24 cellular contexts compared by ENCODE assay signal in the genomic region with DNA sequence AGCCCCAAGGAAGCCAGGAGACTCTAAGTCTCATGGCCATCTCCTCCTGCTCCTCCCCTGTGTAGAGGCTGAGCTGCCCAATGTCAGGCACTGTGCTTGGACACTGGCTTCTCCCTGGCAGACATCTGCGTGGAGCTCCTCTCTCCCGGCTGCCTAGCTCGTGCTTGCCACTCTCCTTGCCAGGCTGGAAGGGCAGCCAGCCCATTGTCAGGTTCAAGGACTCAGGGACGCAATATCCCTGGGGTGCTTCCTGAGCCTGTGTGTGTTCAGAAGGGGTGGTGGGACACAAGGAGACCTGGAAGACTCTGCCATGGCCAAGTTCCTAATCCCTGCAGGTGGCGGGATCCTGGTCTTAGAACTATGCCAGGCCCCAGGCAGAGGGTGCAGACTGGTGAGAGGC.
"Had no signal": no experiment of that assay in that cellular context is flagged by ENCODE, and none has a peak within 500 bp of the region (broad histone marks: within the 10 kb centered on the region; RNA-seq: fewer than 3 reads in every experiment).

No MANE protein-coding gene starts in this region.

- H3K27me3 ChIP-seq: heart right ventricle, neutrophil, ovary, stomach, testis, thyroid gland, upper lobe of left lung, vagina had no signal

- H2AFZ ChIP-seq: hepatocyte, neural progenitor cell had no signal

- H3K27ac ChIP-seq: heart right ventricle, hepatocyte, lower lobe of right lung, neural progenitor cell, neutrophil, ovary, skin epidermis, stomach, testis, thyroid gland, transverse colon, upper lobe of left lung, vagina had no signal

- H3K79me2 ChIP-seq: hepatocyte had no signal

- H3K4me2 ChIP-seq: hepatocyte, neural progenitor cell had no signal

- H3K4me3 ChIP-seq: heart right ventricle, hepatocyte, lower lobe of right lung, neural progenitor cell, ovary, skin epidermis, stomach, testis, thyroid gland, transverse colon, upper lobe of left lung, vagina had no signal

- H3K9ac ChIP-seq: neural progenitor cell had no signal

- DNase-seq: heart right ventricle; islet precursor cell; lower lobe of right lung; mammary epithelial cell; mesenchymal stem cell; naive thymus-derived CD8-positive, alpha-beta T cell; ovary; retina; stimulated activated CD4-positive, alpha-beta T cell treated with anti-CD3 and anti-CD28 coated beads, Interleukin-12 subunit alpha, Interleukin-12 subunit beta, amount 100 ng/mL, for 4 hours; stimulated activated CD4-positive, alpha-beta T cell treated with anti-CD3 and anti-CD28 coated beads, Interleukin-15, amount 100 ng/mL, for 24 hours; stimulated activated CD4-positive, alpha-beta T cell treated with anti-CD3 and anti-CD28 coated beads, Interleukin-2, amount 100 ng/mL, for 24 hours; stimulated activated CD4-positive, alpha-beta T cell treated with anti-CD3 and anti-CD28 coated beads, Interleukin-4, amount 100 ng/mL, for 1 hour; stimulated activated naive B cell treated with anti-CD40 and anti-IgM and Interleukin-4, amounts not matched to agents 10 μg/mL and 1 μg/mL and 100 μg/mL, for 72 hours; stimulated activated naive CD8-positive, alpha-beta T cell treated with anti-CD3 and anti-CD28 coated beads, Interleukin-15, Interleukin-2, amounts not matched to agents 100 U/mL and 50 U/mL, for 24 hours; stomach; testis; thyroid gland; transverse colon; upper lobe of left lung had no signal

- ATAC-seq: lower lobe of right lung; naive thymus-derived CD8-positive, alpha-beta T cell; stimulated activated naive B cell treated with anti-CD40 and anti-IgM and Interleukin-4, amounts not matched to agents 10 μg/mL and 1 μg/mL and 100 μg/mL, for 72 hours; stimulated activated naive CD8-positive, alpha-beta T cell treated with anti-CD3 and anti-CD28 coated beads, Interleukin-15, Interleukin-2, amounts not matched to agents 100 U/mL and 50 U/mL, for 24 hours had no signal

- H3K9me3 ChIP-seq: heart right ventricle, lower lobe of right lung, neutrophil, ovary, stomach, testis, thyroid gland, transverse colon, upper lobe of left lung, vagina had no signal

- H3K4me1 ChIP-seq: lower lobe of right lung, stomach, testis, thyroid gland, transverse colon, upper lobe of left lung, vagina had no signal

- H3K36me3 ChIP-seq: heart right ventricle, lower lobe of right lung, neural progenitor cell, neutrophil, ovary, stomach, thyroid gland, transverse colon, upper lobe of left lung, vagina had no signal
